ENCODE assay signal across 8 cellular contexts in genomic region chr1:151511636-151512215, GRCh38. TPM values are rescaled to one million over a fixed set of nuclear protein-coding genes. Genes with fewer than 3 reads are reported as not detected.
DNase-seq lines count a peak whose midpoint lies in the region; ATAC-seq, FAIRE-seq and TF ChIP-seq lines count a peak whose summit lies in the region.

No MANE protein-coding gene starts in this region.

- no peak overlapping the region for H2AFZ ChIP-seq in H1 (ENCODE audit: low read length)

- ATAC-seq in GM19455 (IDR thresholded peaks at IDR 0.05; ENCODE audit: unreplicated experiment) (peak; percentile 9), mucosa of descending colon (peak; percentile 13), thoracic aorta (ENCODE audit: insufficient number of reproducible peaks, low FRiP score, low read depth) (no peak)

- CTCF ChIA-PET in H1 (lab: Charles Lee; ENCODE audit: partially characterized antibody) = interaction anchor here (1.0 to 1.5 kb wide), 4 partner anchors 21 to 66 kb away, joined by 3 read pairs; no protein-coding TSS in a partner anchor

- H3K79me2 ChIP-seq in H1 (ENCODE audit: control insufficient read depth in 1 of 2, insufficient read depth in 2 of 2, low read length in 2 of 2) = peaks cover 0 to 39% of the 10 kb centered on the region in 2 experiments; a peak in 2 of 4 replicates

- H3K4me3 ChIP-seq in NB4 (ENCODE audit: low read depth, low read length) (peak overlapping the region; percentile 42), WI38 (ENCODE audit: low read depth, low read length) (peak overlapping the region; percentile 65), H1 (ENCODE audit: extremely low read depth in 1 of 4, insufficient read depth in 2 of 4, low read depth in 3 of 4, low read length in 4 of 4) (peak overlapping the region; percentile 80 to 85 (median 84)), mucosa of descending colon (peak overlapping the region; percentile 35), thoracic aorta (peak overlapping the region; percentile 88)

- TF ChIP-seq CTCF in NB4 (IDR thresholded peaks at IDR 0.05; ENCODE audit: low read depth, low read length) = no peak
- TF ChIP-seq CTCF in WI38 (IDR thresholded peaks at IDR 0.05; ENCODE audit: low read depth, low read length) = no peak
- TF ChIP-seq CTCF in H1 (IDR thresholded peaks at IDR 0.05; ENCODE audit: control extremely low read depth in 1 of 3, insufficient read depth in 1 of 3, low read depth in 1 of 3, low read length in 3 of 3) = no peak
- TF ChIP-seq CTCF in mucosa of descending colon (IDR thresholded peaks at IDR 0.05) = no peak
- no peak for TF ChIP-seq CTCF in thoracic aorta (IDR thresholded peaks at IDR 0.05)

- no peak for FAIRE-seq in H1 (lab: Jason Lieb, UNC)

- H3K27ac ChIP-seq in H1 (ENCODE audit: low read depth, low read length) (peak overlapping the region; percentile 17; the same call in 1 of the 2 replicates), thoracic aorta (no peak overlapping the region)

- H2BK5ac ChIP-seq in H1 (ENCODE audit: low read depth, low read length) = peak overlapping the region; percentile 71; the same call in 1 of the 2 replicates

- H3K23ac ChIP-seq in H1 (ENCODE audit: insufficient read length) = no peak overlapping the region

- H3K9me3 ChIP-seq in H1 (ENCODE audit: insufficient read depth in 2 of 2, low read depth in 1 of 2, low read length in 1 of 2) = no peaks in the 10 kb centered on the region
- H3K9me3 ChIP-seq in mucosa of descending colon = no peaks in the 10 kb centered on the region
- no peaks in the 10 kb centered on the region for H3K9me3 ChIP-seq in thoracic aorta

- intact Hi-C loops in mucosa of descending colon (cut with DNase I, micrococcal nuclease) = loop anchor here in 1 of 2 donors (10.0 kb wide), 1 partner anchor 67 kb away; no protein-coding TSS in a partner anchor

- TF ChIP-seq RAD21 in H1 (IDR thresholded peaks at IDR 0.05 in 1 of 2, conservative IDR thresholded peaks at IDR 0.05 in 1 of 2; ENCODE audit: low read depth in 2 of 2, low read length in 2 of 2) = peak in 1 of 2 experiments; percentile 0; a peak in 1 of 4 replicates

- H3K14ac ChIP-seq in H1 (ENCODE audit: insufficient read length) = no peak overlapping the region

- POLR2A ChIA-PET in H1 (lab: Charles Lee; ENCODE audit: partially characterized antibody) = interaction anchor here (0.6 to 17.1 kb wide), 9 partner anchors 9 to 211 kb away, joined by 3 to 283 read pairs (median 8); partner anchors contain the start of gene TUFT1

- H2BK12ac ChIP-seq in H1 (ENCODE audit: low read depth, low read length) = peak overlapping the region; percentile 97; the same call in 1 of the 2 replicates

- peak overlapping the region; percentile 52 for H3K56ac ChIP-seq in H1 (replicated peaks; ENCODE audit: insufficient read length, low read depth, low read length)

- WGBS in H1 (ENCODE audit: extremely low coverage in 1 of 2, insufficient coverage in 1 of 2, insufficient read length in 1 of 2, insufficient replicate concordance in 2 of 2, low coverage in 1 of 2, low lambda C conversion rate in 2 of 2, missing lambda C conversion rate in 1 of 2), 2 experiments = 4% methylated on average over 22 of the region's 23 CpGs; no CpG with 5 or more reads in 1 of the 2 experiments

- H2BK15ac ChIP-seq in H1 (ENCODE audit: low read length) = peak overlapping the region; percentile 72; the same call in 1 of the 2 replicates

- H3K23me2 ChIP-seq in H1 (ENCODE audit: low read depth, low read length) = peaks cover 24% of the 10 kb centered on the region

- H3K4me2 ChIP-seq in H1 (ENCODE audit: insufficient read depth in 1 of 2, low read depth in 2 of 2, low read length in 2 of 2) = peak overlapping the region; percentile 83 to 98

- no peak overlapping the region for H2BK20ac ChIP-seq in H1 (ENCODE audit: low read length)

- H4K91ac ChIP-seq in H1 (replicated peaks; ENCODE audit: insufficient read length, low read length) = no peak overlapping the region

- peaks cover 0 to 2% of the 10 kb centered on the region in 2 experiments for H4K20me1 ChIP-seq in H1 (replicated peaks in 1 of 2; ENCODE audit: control insufficient read depth in 1 of 2, insufficient read depth in 2 of 2, low read length in 2 of 2)

- H3K4me1 ChIP-seq in H1 (replicated peaks in 1 of 4; ENCODE audit: control insufficient read depth in 3 of 4, insufficient read depth in 4 of 4, low read length in 3 of 4) (peaks cover 19 to 36% (median 21%) of the 10 kb centered on the region in 4 experiments), mucosa of descending colon (ENCODE audit: low read depth) (peaks cover 12% of the 10 kb centered on the region), thoracic aorta (ENCODE audit: control insufficient read depth in 1 of 2, low read depth in 2 of 2) (peaks cover 8 to 24% of the 10 kb centered on the region in 2 donors)

- peak overlapping the region; percentile 7 for H3K4ac ChIP-seq in H1 (replicated peaks; ENCODE audit: insufficient read length, low read depth, low read length)

- H2AK5ac ChIP-seq in H1 (ENCODE audit: low read depth, low read length) = no peak overlapping the region

- DNase-seq in AG20443 (ENCODE audit: low spot score) (peak; percentile 41), NB4 (ENCODE audit: low read depth) (peak; percentile 38), H1 (ENCODE audit: low read depth in 1 of 2, low spot score in 2 of 2) (peak in 1 of 2 experiments; percentile 63), mucosa of descending colon (peak; percentile 65 to 76 (median 69)), thoracic aorta (ENCODE audit: low spot score) (no peak), NOMO-1 (lab: John Stamatoyannopoulos, UW; ENCODE audit: unreplicated experiment in 2 of 2) (no peak)

- no peak for TF ChIP-seq EP300 in H1 (IDR thresholded peaks at IDR 0.05; ENCODE audit: borderline replicate concordance in 1 of 2, low read depth in 2 of 2, low read length in 2 of 2)

- H3K79me1 ChIP-seq in H1 (ENCODE audit: low read depth, low read length) = peaks cover 14% of the 10 kb centered on the region

- H3K36me3 ChIP-seq in H1 (ENCODE audit: control insufficient read depth in 2 of 4, insufficient read depth in 4 of 4, low read length in 3 of 4) (no peaks in the 10 kb centered on the region), mucosa of descending colon (ENCODE audit: low read depth) (no peaks in the 10 kb centered on the region), thoracic aorta (no peaks in the 10 kb centered on the region)

- TF ChIP-seq POLR2A in NB4 (IDR thresholded peaks at IDR 0.05; ENCODE audit: extremely low read depth, insufficient read length) (no peak), H1 (IDR thresholded peaks at IDR 0.05; ENCODE audit: control extremely low read depth in 1 of 2, low read depth in 2 of 2, low read length in 2 of 2) (no peak; a peak in 1 of 3 replicates)

- H3K27me3 ChIP-seq in H1 (replicated peaks in 1 of 4; ENCODE audit: control insufficient read depth in 3 of 4, extremely low read depth in 1 of 4, insufficient read depth in 3 of 4, low read length in 3 of 4) = 0 out of 7 replicates have a peak, but pooled peaks cover 0 to 3% (median 0%) of the 10 kb centered on the region in 4 experiments
- no peaks in the 10 kb centered on the region for H3K27me3 ChIP-seq in thoracic aorta (replicated peaks; ENCODE audit: insufficient read depth)

- H2BK120ac ChIP-seq in H1 (replicated peaks; ENCODE audit: low read depth, low read length) = no peak overlapping the region

- H3K18ac ChIP-seq in H1 (ENCODE audit: extremely low read depth, low read length) = peak overlapping the region; percentile 83

- peak overlapping the region; percentile 43 to 59 (median 58) for H3K9ac ChIP-seq in H1 (replicated peaks in 1 of 4; ENCODE audit: extremely low read depth in 1 of 4, low read depth in 3 of 4, low read length in 3 of 4)

- peak overlapping the region; percentile 82 for H4K5ac ChIP-seq in H1 (ENCODE audit: insufficient read length, low read depth, low read length)

- peak overlapping the region; percentile 31 for H4K8ac ChIP-seq in H1 (ENCODE audit: extremely low read depth, insufficient read depth, low read length)

RNA-seq across cellular contexts. Expression of gene CGN, which starts 0.5 kb away (rescaled TPM):
- total RNA-seq in H1 (2021; fragmentation: NEBNext Ultra II Directional; extraction: Animal tissue kit (Norgen Biotek cat#: 25700)) = 52.7 and 54.6 TPM in 2 replicates
- polyA plus RNA-seq in H1 (2011; rRNA removed) = 15.9 and 20.4 TPM in 2 replicates
- 15.1 TPM for polyA plus RNA-seq in H1 (2011; cell fraction: cytosol; rRNA removed)
- 98.4 TPM for polyA plus RNA-seq in H1 (2011; cell fraction: nucleus; rRNA removed)
- polyA plus RNA-seq in H1 (2012, experiment 1 of 2) = 47.3 to 55.8 TPM (median 50.2 TPM) in 4 replicates
- polyA plus RNA-seq in H1 (2012, experiment 2 of 2) = 15.9 TPM
- polyA plus RNA-seq in H1 (2013, experiment 1 of 2) = 59.6 TPM
- polyA plus RNA-seq in H1 (2013, experiment 2 of 2) = 59.3 TPM
- polyA minus RNA-seq in H1 (2011; rRNA and poly(A)+ RNA removed) = 29.1 and 30.2 TPM in 2 replicates
- polyA minus RNA-seq in H1 (2011; cell fraction: cytosol; rRNA and poly(A)+ RNA removed) = 14.6 TPM
- polyA minus RNA-seq in H1 (2011; cell fraction: nucleus; rRNA and poly(A)+ RNA removed) = 28.5 TPM
- total RNA-seq in mucosa of descending colon (100 to 1,000 TPM; 125 to 247 (median 187) TPM), thoracic aorta (1 to 10 TPM in 1 of 2 donors, not detected in 1; 2.3 TPM)

RNA-seq across cellular contexts. Expression of gene TUFT1, which starts 28.4 kb away (rescaled TPM):
- total RNA-seq in H1 (2021; fragmentation: NEBNext Ultra II Directional; extraction: Animal tissue kit (Norgen Biotek cat#: 25700)) = 10.1 and 10.4 TPM in 2 replicates
- 6.6 and 7.3 TPM in 2 replicates for polyA plus RNA-seq in H1 (2011; rRNA removed)
- polyA plus RNA-seq in H1 (2011; cell fraction: cytosol; rRNA removed) = 9.6 TPM
- polyA plus RNA-seq in H1 (2011; cell fraction: nucleus; rRNA removed) = 6.9 TPM
- 8.2 to 9.3 TPM (median 8.9 TPM) in 4 replicates for polyA plus RNA-seq in H1 (2012, experiment 1 of 2)
- polyA plus RNA-seq in H1 (2012, experiment 2 of 2) = 4.6 TPM
- 7.2 TPM for polyA plus RNA-seq in H1 (2013, experiment 1 of 2)
- 7.5 TPM for polyA plus RNA-seq in H1 (2013, experiment 2 of 2)
- polyA minus RNA-seq in H1 (2011; rRNA and poly(A)+ RNA removed) = 8.1 and 9.4 TPM in 2 replicates
- 4.2 TPM for polyA minus RNA-seq in H1 (2011; cell fraction: cytosol; rRNA and poly(A)+ RNA removed)
- polyA minus RNA-seq in H1 (2011; cell fraction: nucleus; rRNA and poly(A)+ RNA removed) = 5.5 TPM
- total RNA-seq in mucosa of descending colon (10 to 100 TPM; 20.2 to 38.0 (median 27.5) TPM), thoracic aorta (10 to 100 TPM in 1 of 2 donors, 1 to 10 TPM in 1; 4.9 to 10.7 TPM)

RNA-seq across cellular contexts. Expression of gene POGZ, which starts 52.4 kb away (rescaled TPM):
- 105 and 109 TPM in 2 replicates for total RNA-seq in H1 (2021; fragmentation: NEBNext Ultra II Directional; extraction: Animal tissue kit (Norgen Biotek cat#: 25700))
- polyA plus RNA-seq in H1 (2011; rRNA removed) = 66.4 and 69.7 TPM in 2 replicates
- polyA plus RNA-seq in H1 (2011; cell fraction: cytosol; rRNA removed) = 46.1 TPM
- 145 TPM for polyA plus RNA-seq in H1 (2011; cell fraction: nucleus; rRNA removed)
- polyA plus RNA-seq in H1 (2012, experiment 1 of 2) = 55.6 to 61.6 TPM (median 57.5 TPM) in 4 replicates
- 9.3 TPM for polyA plus RNA-seq in H1 (2012, experiment 2 of 2)
- 52.3 TPM for polyA plus RNA-seq in H1 (2013, experiment 1 of 2)
- polyA plus RNA-seq in H1 (2013, experiment 2 of 2) = 40.6 TPM
- 183 and 207 TPM in 2 replicates for polyA minus RNA-seq in H1 (2011; rRNA and poly(A)+ RNA removed)
- 75.4 TPM for polyA minus RNA-seq in H1 (2011; cell fraction: cytosol; rRNA and poly(A)+ RNA removed)
- 133 TPM for polyA minus RNA-seq in H1 (2011; cell fraction: nucleus; rRNA and poly(A)+ RNA removed)
- total RNA-seq in mucosa of descending colon (100 to 1,000 TPM in 1 of 3 donors, 10 to 100 TPM in 2; 60.4 to 106 (median 77.7) TPM), thoracic aorta (10 to 100 TPM; 64.1 to 76.9 TPM)

Comparison
In these comparisons a context has a peak if more than half of its experiments do, and no peak if none do; other contexts are left out.
1. DNase-seq: peak in AG20443 (single experiment), NB4 (single experiment) and mucosa of descending colon (3 of 3); none in thoracic aorta (single experiment) and NOMO-1 (0 of 2).
2. H3K4me3 ChIP-seq: peak in every context shown above with its lines; median percentile 88 in thoracic aorta; 84 in H1; 65 in WI38; 42 in NB4; 35 in mucosa of descending colon.
3. RNA of gene CGN, which starts 0.5 kb away (total RNA-seq): 125 to 247 TPM in mucosa of descending colon and 52.7 to 54.6 TPM in H1; 2.3 TPM in thoracic aorta; every median in the first group is over 10 times any median in the second.